Comparison of ENCODE assay signal across 8 cellular contexts in the genomic region with DNA sequence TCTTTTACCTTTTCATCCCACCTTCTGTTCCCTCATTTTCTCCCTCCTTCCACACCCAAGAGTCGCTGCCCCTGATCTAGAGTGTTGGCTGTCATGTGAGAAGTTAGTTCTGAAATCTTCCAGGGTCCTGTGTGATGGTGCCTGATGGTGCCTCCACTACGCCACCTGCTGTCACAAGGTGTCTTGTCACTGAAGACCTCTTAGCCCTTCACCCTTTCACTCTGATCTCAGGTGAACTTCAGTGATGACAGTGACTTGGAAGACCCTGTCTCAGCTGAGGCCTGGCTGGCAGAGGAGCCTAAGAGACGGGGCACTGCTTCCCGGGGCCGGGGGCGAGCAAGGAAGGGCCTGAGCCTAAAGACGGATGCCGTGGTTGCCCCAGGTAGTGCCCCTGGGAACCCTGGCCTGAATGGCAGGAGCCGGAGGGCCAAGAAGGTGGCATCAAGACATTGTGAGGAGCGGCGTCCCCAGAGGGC. TPM values are rescaled to one million over a fixed set of nuclear protein-coding genes. Genes with fewer than 3 reads are reported as not detected.
DNase-seq lines count a peak whose midpoint lies in the region; ATAC-seq and TF ChIP-seq lines count a peak whose summit lies in the region.

No MANE protein-coding gene starts in this region.

- peak; percentile 29 for DNase-seq in NCI-H748 (lab: John Stamatoyannopoulos, UW; ENCODE audit: unreplicated experiment)
- no peak for DNase-seq in NCI-H748 treated with DMSO at 0.1 percent for 48 hours (lab: John Stamatoyannopoulos, UW)
- peak; percentile 48 for DNase-seq in NCI-H2196 (lab: John Stamatoyannopoulos, UW; ENCODE audit: unreplicated experiment)
- DNase-seq in activated CD8-positive, alpha-beta memory T cell treated with anti-CD3 and anti-CD28 coated beads for 4 hours (ENCODE audit: low read depth in 2 of 2), result peak; percentile 43 to 47
- DNase-seq in endodermal cell, result peak; percentile 93
- DNase-seq in midbrain (lab: John Stamatoyannopoulos, UW), result peak; percentile 30

- H3K9me3 Mint-ChIP-seq in endodermal cell, result no peaks in the 10 kb centered on the region
- no peaks in the 10 kb centered on the region for H3K9me3 Mint-ChIP-seq in stimulated activated memory B cell treated with anti-CD40 and anti-IgM and Interleukin-4, amounts not matched to agents 10 μg/mL and 1 μg/mL and 100 μg/mL, for 72 hours

- H3K9me3 ChIP-seq in endodermal cell (ENCODE audit: control insufficient read depth, low read length), result no peaks in the 10 kb centered on the region

- 77 to 78% methylated on average over 5 to 11 of the region's 11 CpGs for WGBS in endodermal cell (ENCODE audit: insufficient coverage in 1 of 2, insufficient read length in 1 of 2), 2 experiments

- no peak overlapping the region for H3K4me3 ChIP-seq in endodermal cell (ENCODE audit: low read length)

- no peaks in the 10 kb centered on the region for H3K27me3 ChIP-seq in endodermal cell (ENCODE audit: control insufficient read depth, insufficient read depth, low read length, poor library complexity, severe bottlenecking)

- peak; percentile 89 for ATAC-seq in stimulated activated memory B cell treated with anti-CD40 and anti-IgM and Interleukin-4, amounts not matched to agents 10 μg/mL and 1 μg/mL and 100 μg/mL, for 72 hours
- ATAC-seq in HG02798 (IDR thresholded peaks at IDR 0.05; ENCODE audit: poor library complexity, unreplicated experiment), result no peak

- H3K4me1 ChIP-seq in endodermal cell (ENCODE audit: control insufficient read depth, insufficient read depth, low read length), result no peaks in the 10 kb centered on the region

- peaks cover 55% of the 10 kb centered on the region for H3K36me3 Mint-ChIP-seq in endodermal cell (ENCODE audit: low read depth)
- H3K36me3 Mint-ChIP-seq in stimulated activated memory B cell treated with anti-CD40 and anti-IgM and Interleukin-4, amounts not matched to agents 10 μg/mL and 1 μg/mL and 100 μg/mL, for 72 hours, result peaks cover 42% of the 10 kb centered on the region

- H3K4me1 Mint-ChIP-seq in endodermal cell, result no peaks in the 10 kb centered on the region
- H3K4me1 Mint-ChIP-seq in stimulated activated memory B cell treated with anti-CD40 and anti-IgM and Interleukin-4, amounts not matched to agents 10 μg/mL and 1 μg/mL and 100 μg/mL, for 72 hours, result peaks cover 15% of the 10 kb centered on the region

- no peak overlapping the region for H3K9ac ChIP-seq in endodermal cell (ENCODE audit: extremely low read depth, low read length, poor library complexity, severe bottlenecking)

- no peak overlapping the region for H3K27ac Mint-ChIP-seq in endodermal cell
- peak overlapping the region; percentile 66 for H3K27ac Mint-ChIP-seq in stimulated activated memory B cell treated with anti-CD40 and anti-IgM and Interleukin-4, amounts not matched to agents 10 μg/mL and 1 μg/mL and 100 μg/mL, for 72 hours

- peaks cover 69% of the 10 kb centered on the region for H3K36me3 ChIP-seq in endodermal cell (ENCODE audit: control insufficient read depth, insufficient read depth, low read length)

- H3K27me3 Mint-ChIP-seq in endodermal cell (ENCODE audit: insufficient read depth), result no peaks in the 10 kb centered on the region
- no peaks in the 10 kb centered on the region for H3K27me3 Mint-ChIP-seq in stimulated activated memory B cell treated with anti-CD40 and anti-IgM and Interleukin-4, amounts not matched to agents 10 μg/mL and 1 μg/mL and 100 μg/mL, for 72 hours

- H3K4me3 Mint-ChIP-seq in endodermal cell, result no peak overlapping the region
- H3K4me3 Mint-ChIP-seq in stimulated activated memory B cell treated with anti-CD40 and anti-IgM and Interleukin-4, amounts not matched to agents 10 μg/mL and 1 μg/mL and 100 μg/mL, for 72 hours, result no peak overlapping the region

- peak; percentile 84 for TF ChIP-seq CTCF in endodermal cell (conservative IDR thresholded peaks at IDR 0.05)

- no peak overlapping the region for H3K27ac ChIP-seq in endodermal cell (ENCODE audit: low read depth, low read length)

RNA-seq across cellular contexts. Expression of a gene that starts 7.6 kb away (rescaled TPM):
- total RNA-seq in endodermal cell, result 100 to 1,000 TPM; 322 to 403 TPM
- polyA plus RNA-seq in endodermal cell (2013, experiment 1 of 2), result 489 TPM
- polyA plus RNA-seq in endodermal cell (2013, experiment 2 of 2), result 482 TPM

RNA-seq across cellular contexts. Expression of a gene that starts 11.7 kb away (rescaled TPM):
- total RNA-seq in endodermal cell, result 10 to 100 TPM; 55.3 to 74.2 TPM
- 56.7 TPM for polyA plus RNA-seq in endodermal cell (2013, experiment 1 of 2)
- polyA plus RNA-seq in endodermal cell (2013, experiment 2 of 2), result 53.0 TPM

RNA-seq across cellular contexts. Expression of a gene that starts 19.7 kb away (rescaled TPM):
- total RNA-seq in endodermal cell, result 10 to 100 TPM; 33.3 to 50.7 TPM
- 33.8 TPM for polyA plus RNA-seq in endodermal cell (2013, experiment 1 of 2)
- polyA plus RNA-seq in endodermal cell (2013, experiment 2 of 2), result 34.2 TPM

RNA-seq across cellular contexts. Expression of a gene that starts 33.6 kb away (rescaled TPM):
- 10 to 100 TPM; 69.4 to 82.4 TPM for total RNA-seq in endodermal cell
- polyA plus RNA-seq in endodermal cell (2013, experiment 1 of 2), result 80.9 TPM
- 70.6 TPM for polyA plus RNA-seq in endodermal cell (2013, experiment 2 of 2)

RNA-seq across cellular contexts. Expression of a gene that starts 48.4 kb away (rescaled TPM):
- not detected for total RNA-seq in endodermal cell
- polyA plus RNA-seq in endodermal cell (2013, experiment 1 of 2), result 0.25 TPM
- polyA plus RNA-seq in endodermal cell (2013, experiment 2 of 2), result 0.33 TPM
